1 cellular context compared by ENCODE assay signal in genomic region chr12:65800928-65801327, GRCh38.
TF ChIP-seq lines count a peak whose summit lies in the region.

No MANE protein-coding gene starts in this region.

TF ChIP-seq in GM23338, 12 proteins besides CTCF, POLR2A, EP300 and RAD21 (continued from another document):
- no peak for TF ChIP-seq REST (IDR thresholded peaks at IDR 0.05; ENCODE audit: unreplicated experiment)
- TF ChIP-seq ZNF331 (CRISPR knock-in tag; IDR thresholded peaks at IDR 0.05; ENCODE audit: low read depth): no peak
- TF ChIP-seq EZH2phosphoT487 (IDR thresholded peaks at IDR 0.05; ENCODE audit: unreplicated experiment): no peak
- TF ChIP-seq ZNF462 (CRISPR knock-in tag; IDR thresholded peaks at IDR 0.05): no peak
- no peak for TF ChIP-seq STAT1 (IDR thresholded peaks at IDR 0.05; ENCODE audit: unreplicated experiment)
- no peak for TF ChIP-seq EZH2 (IDR thresholded peaks at IDR 0.05; ENCODE audit: low read depth, unreplicated experiment)
- no peak for TF ChIP-seq POLR2AphosphoS5 (IDR thresholded peaks at IDR 0.05; ENCODE audit: low read depth)
- TF ChIP-seq NANOG (IDR thresholded peaks at IDR 0.05; ENCODE audit: borderline replicate concordance): no peak
- TF ChIP-seq JUNB (IDR thresholded peaks at IDR 0.05; ENCODE audit: unreplicated experiment): no peak
- TF ChIP-seq CREB1 (CRISPR knock-in tag; IDR thresholded peaks at IDR 0.05; ENCODE audit: low read depth): no peak
TF ChIP-seq in GM23338: peak in this region for 0.
